12 cellular contexts compared by ENCODE assay signal in genomic region chr3:30642715-30643361, GRCh38. TPM values are rescaled to one million over a fixed set of nuclear protein-coding genes. Genes with fewer than 3 reads are reported as not detected.
DNase-seq lines count a peak whose midpoint lies in the region; ATAC-seq and TF ChIP-seq lines count a peak whose summit lies in the region.
"Had no signal": no experiment of that assay in that cellular context is flagged by ENCODE, and none has a peak within 500 bp of the region (broad histone marks: within the 10 kb centered on the region; RNA-seq: fewer than 3 reads in every experiment).

No MANE protein-coding gene starts in this region.

- no peak for TF ChIP-seq CTCF in RWPE2 (IDR thresholded peaks at IDR 0.05; ENCODE audit: poor library complexity, severe bottlenecking)
- no peak for TF ChIP-seq CTCF in left ventricle myocardium inferior (IDR thresholded peaks at IDR 0.05; ENCODE audit: borderline replicate concordance)
- no peak for TF ChIP-seq CTCF in mesothelial cell of epicardium (IDR thresholded peaks at IDR 0.05; ENCODE audit: unreplicated experiment)

- H3K27me3 Mint-ChIP-seq in activated CD4-positive, alpha-beta T cell treated with anti-CD3 and anti-CD28 coated beads, Interleukin-2, amount 10 ng/mL, durations not matched to agents 24 days and 14 days: no peaks in the 10 kb centered on the region
- no peaks in the 10 kb centered on the region for H3K27me3 Mint-ChIP-seq in mesothelial cell of epicardium (ENCODE audit: low read depth)
- H3K27me3 Mint-ChIP-seq: dendritic cell treated with granulocyte-macrophage colony-stimulating factor and Interleukin-4, amounts not matched to agents 40 ng/mL and 50 ng/mL, for 4 days had no signal

- no peak for ATAC-seq in RWPE2 (ENCODE audit: low read depth)

- H3K4me3 ChIP-seq in RWPE2 (ENCODE audit: severe bottlenecking) (no peak overlapping the region), left ventricle myocardium inferior (no peak overlapping the region), thymus (ENCODE audit: low read length) (no peak overlapping the region)

- H3K9me3 Mint-ChIP-seq in activated CD4-positive, alpha-beta T cell treated with anti-CD3 and anti-CD28 coated beads, Interleukin-2, amount 10 ng/mL, durations not matched to agents 24 days and 14 days: peaks cover 3% of the 10 kb centered on the region
- no peaks in the 10 kb centered on the region for H3K9me3 Mint-ChIP-seq in mesothelial cell of epicardium
- H3K9me3 Mint-ChIP-seq: dendritic cell treated with granulocyte-macrophage colony-stimulating factor and Interleukin-4, amounts not matched to agents 40 ng/mL and 50 ng/mL, for 4 days had no signal

- 11% methylated on average over 4 of the region's 4 CpGs for WGBS in thymus

- intact Hi-C loops in activated CD4-positive, alpha-beta T cell treated with anti-CD3 and anti-CD28 coated beads, Interleukin-2, amount 10 ng/mL, durations not matched to agents 24 days and 14 days (cut with micrococcal nuclease): loop anchor here (5.0 kb wide), 2 partner anchors 34 to 296 kb away; no protein-coding TSS in a partner anchor
- intact Hi-C loops in left ventricle myocardium inferior (cut with micrococcal nuclease): no loop called here

- no peaks in the 10 kb centered on the region for H3K27me3 ChIP-seq in RWPE2 (ENCODE audit: insufficient read depth, poor library complexity, severe bottlenecking)
- H3K27me3 ChIP-seq in left ventricle myocardium inferior (ENCODE audit: low read depth): no peaks in the 10 kb centered on the region
- no peaks in the 10 kb centered on the region for H3K27me3 ChIP-seq in thymus (ENCODE audit: control insufficient read depth, insufficient read depth)

- H3K4me1 ChIP-seq in RWPE2 (ENCODE audit: insufficient read depth, poor library complexity, severe bottlenecking) (peaks cover 9% of the 10 kb centered on the region), left ventricle myocardium inferior (peaks cover 100% of the 10 kb centered on the region), thymus (ENCODE audit: control insufficient read depth, insufficient read depth, low read length) (peaks cover 48% of the 10 kb centered on the region)

- H3K36me3 ChIP-seq in RWPE2 (ENCODE audit: low read depth) (peaks cover 92% of the 10 kb centered on the region), left ventricle myocardium inferior (peaks cover 34% of the 10 kb centered on the region), thymus (ENCODE audit: control insufficient read depth, insufficient read depth) (peaks cover 5% of the 10 kb centered on the region)

- H3K27ac Mint-ChIP-seq in activated CD4-positive, alpha-beta T cell treated with anti-CD3 and anti-CD28 coated beads, Interleukin-2, amount 10 ng/mL, durations not matched to agents 24 days and 14 days: peak overlapping the region; percentile 93
- H3K27ac Mint-ChIP-seq in mesothelial cell of epicardium: no peak overlapping the region

- peak overlapping the region; percentile 61 for H3K4me3 Mint-ChIP-seq in activated CD4-positive, alpha-beta T cell treated with anti-CD3 and anti-CD28 coated beads, Interleukin-2, amount 10 ng/mL, durations not matched to agents 24 days and 14 days
- H3K4me3 Mint-ChIP-seq in mesothelial cell of epicardium: no peak overlapping the region
- H3K4me3 Mint-ChIP-seq: dendritic cell treated with granulocyte-macrophage colony-stimulating factor and Interleukin-4, amounts not matched to agents 40 ng/mL and 50 ng/mL, for 4 days had no signal

- H3K27ac ChIP-seq in RWPE2 (ENCODE audit: poor library complexity, severe bottlenecking): peak overlapping the region; percentile 27
- H3K27ac ChIP-seq in left ventricle myocardium inferior (replicated peaks): peak overlapping the region; percentile 85
- H3K27ac ChIP-seq in thymus (ENCODE audit: low read depth): peak overlapping the region; percentile 57

- H3K9me3 ChIP-seq in RWPE2 (ENCODE audit: severe bottlenecking) (no peaks in the 10 kb centered on the region), left ventricle myocardium inferior (replicated peaks) (no peaks in the 10 kb centered on the region), thymus (ENCODE audit: control insufficient read depth) (no peaks in the 10 kb centered on the region)

- H3K36me3 Mint-ChIP-seq in activated CD4-positive, alpha-beta T cell treated with anti-CD3 and anti-CD28 coated beads, Interleukin-2, amount 10 ng/mL, durations not matched to agents 24 days and 14 days (ENCODE audit: low read depth): peaks cover 43% of the 10 kb centered on the region
- peaks cover 16% of the 10 kb centered on the region for H3K36me3 Mint-ChIP-seq in mesothelial cell of epicardium

- DNase-seq in activated CD4-positive, alpha-beta T cell treated with anti-CD3 and anti-CD28 coated beads, Interleukin-2, amount 10 ng/mL, durations not matched to agents 24 days and 14 days: no peak
- DNase-seq in activated CD4-positive, alpha-beta T cell treated with anti-CD3 and anti-CD28 coated beads, Interleukin-2, amount 50 U/mL, for 4 hours: no peak
- DNase-seq in RWPE2 (ENCODE audit: low spot score) (no peak), left ventricle myocardium inferior (no peak), DMS53 treated with DMSO at 0.1 percent for 48 hours (lab: John Stamatoyannopoulos, UW; ENCODE audit: unreplicated experiment) (no peak), NCI-H1092 treated with DMSO at 0.1 percent for 48 hours (lab: John Stamatoyannopoulos, UW) (no peak), mesothelial cell of epicardium (ENCODE audit: low spot score in 2 of 2, unreplicated experiment in 2 of 2) (no peak)
- DNase-seq: activated CD4-positive, CD25-positive, alpha-beta regulatory T cell treated with anti-CD3 and anti-CD28 coated beads, Interleukin-2, amount 50 U/mL, for 72 hours; NCI-H2171; stimulated activated CD4-positive, alpha-beta T cell treated with anti-CD3 and anti-CD28 coated beads, Interleukin-1b, Interleukin-23, amount 100 ng/mL, for 48 hours had no signal

- H3K4me1 Mint-ChIP-seq in activated CD4-positive, alpha-beta T cell treated with anti-CD3 and anti-CD28 coated beads, Interleukin-2, amount 10 ng/mL, durations not matched to agents 24 days and 14 days: peaks cover 80% of the 10 kb centered on the region
- peaks cover 12% of the 10 kb centered on the region for H3K4me1 Mint-ChIP-seq in mesothelial cell of epicardium

RNA-seq across cellular contexts. Expression of gene TGFBR2, which starts 36.4 kb away (rescaled TPM):
- total RNA-seq in activated CD4-positive, alpha-beta T cell treated with anti-CD3 and anti-CD28 coated beads, Interleukin-2, amount 10 ng/mL, durations not matched to agents 24 days and 14 days: 45.3 and 47.6 TPM in 2 replicates
- total RNA-seq in left ventricle myocardium inferior: 144 TPM
- polyA plus RNA-seq in thymus: 51.3 TPM
- total RNA-seq in mesothelial cell of epicardium: 14.6 to 15.8 TPM (median 15.6 TPM) in 3 replicates

Comparison
In these comparisons a context has a peak if more than half of its experiments do, and no peak if none do; other contexts are left out.
1. H3K27ac ChIP-seq: peak in every context shown above with its lines; median percentile 85 in left ventricle myocardium inferior; 57 in thymus; 27 in RWPE2.